17 cellular contexts compared by ENCODE assay signal in the genomic region with DNA sequence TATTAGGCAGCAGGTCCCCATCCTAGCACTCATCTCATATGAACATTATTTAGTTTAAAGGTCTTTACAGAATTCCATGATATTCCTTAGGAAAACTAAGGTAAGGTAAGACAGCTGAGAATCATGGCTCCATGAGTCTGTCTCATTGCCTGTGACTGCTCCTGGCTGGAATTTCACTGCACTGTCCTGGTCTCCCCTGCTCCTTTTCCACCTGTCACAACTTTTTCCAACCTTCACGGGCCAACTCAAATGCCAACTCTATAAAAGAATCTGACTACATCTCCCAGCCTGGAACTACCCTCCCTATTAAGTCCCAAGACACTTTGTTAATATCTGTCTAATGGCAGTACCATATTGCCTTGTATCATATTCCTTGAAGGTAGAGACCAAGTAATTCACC. TPM values are rescaled to one million over a fixed set of nuclear protein-coding genes. Genes with fewer than 3 reads are reported as not detected.
A peak's percentile ranks its signal among the peaks of the same experiment; 100 is the strongest.
DNase-seq lines count a peak whose midpoint lies in the region; ATAC-seq and TF ChIP-seq lines count a peak whose summit lies in the region.
"Had no signal": no experiment of that assay in that cellular context is flagged by ENCODE, and none has a peak within 500 bp of the region (broad histone marks: within the 10 kb centered on the region; RNA-seq: fewer than 3 reads in every experiment).

No MANE protein-coding gene starts in this region.

- no peak overlapping the region for H3K4me3 Mint-ChIP-seq in activated CD4-positive, alpha-beta T cell treated with anti-CD3 and anti-CD28 coated beads, Interleukin-2, amount 10 ng/mL, durations not matched to agents 7 days and 5 days
- no peak overlapping the region for H3K4me3 Mint-ChIP-seq in HFFc6
- H3K4me3 Mint-ChIP-seq in central memory CD8-positive, alpha-beta T cell = peak overlapping the region; percentile 47

- H3K4me3 ChIP-seq in neutrophil (ENCODE audit: low read depth in 1 of 2, low read length in 1 of 2) (no peak overlapping the region), mammary epithelial cell (replicated peaks in 1 of 3; ENCODE audit: insufficient read depth in 1 of 3, low read depth in 2 of 3, low read length in 3 of 3) (no peak overlapping the region)
- H3K4me3 ChIP-seq: A549, adrenal gland, esophagus squamous epithelium, mucosa of descending colon, suprapubic skin had no signal

- ATAC-seq in central memory CD8-positive, alpha-beta T cell (replicated peaks; ENCODE audit: extremely low read depth, poor library complexity, severe bottlenecking) = no peak
- no peak for ATAC-seq in GM18909 (IDR thresholded peaks at IDR 0.05; ENCODE audit: poor library complexity, unreplicated experiment)
- no peak for ATAC-seq in HG03520 (IDR thresholded peaks at IDR 0.05; ENCODE audit: unreplicated experiment)
- ATAC-seq: mucosa of descending colon had no signal

- no peak for TF ChIP-seq CTCF in HFFc6 (IDR thresholded peaks at IDR 0.05)
- no peak for TF ChIP-seq CTCF in neutrophil (IDR thresholded peaks at IDR 0.05)
- TF ChIP-seq CTCF in mammary epithelial cell (conservative IDR thresholded peaks at IDR 0.05 in 1 of 2, IDR thresholded peaks at IDR 0.05 in 1 of 2; ENCODE audit: extremely low read depth in 1 of 2, insufficient read depth in 1 of 2, low read depth in 1 of 2, low read length in 2 of 2) = no peak

- H3K4me2 ChIP-seq in mammary epithelial cell (ENCODE audit: insufficient read depth, low read depth, low read length) = no peak overlapping the region
- H3K4me2 ChIP-seq: A549 had no signal

- dilution Hi-C loops in mammary epithelial cell (cut with HindIII; ENCODE audit: low sequenced_read_pairs) = no loop called here

- peak overlapping the region; percentile 2 for H3K27ac Mint-ChIP-seq in activated CD4-positive, alpha-beta T cell treated with anti-CD3 and anti-CD28 coated beads, Interleukin-2, amount 10 ng/mL, durations not matched to agents 7 days and 5 days
- H3K27ac Mint-ChIP-seq in HFFc6 = peak overlapping the region; percentile 5; the same call in 1 of the 2 replicates
- H3K27ac Mint-ChIP-seq in central memory CD8-positive, alpha-beta T cell (ENCODE audit: low read depth) = peak overlapping the region; percentile 54

- peaks cover 63% of the 10 kb centered on the region for H3K36me3 Mint-ChIP-seq in activated CD4-positive, alpha-beta T cell treated with anti-CD3 and anti-CD28 coated beads, Interleukin-2, amount 10 ng/mL, durations not matched to agents 7 days and 5 days (ENCODE audit: low read depth)
- H3K36me3 Mint-ChIP-seq in HFFc6 (ENCODE audit: low read depth) = peaks cover 17% of the 10 kb centered on the region
- H3K36me3 Mint-ChIP-seq in central memory CD8-positive, alpha-beta T cell (ENCODE audit: insufficient read depth) = peaks cover 59% of the 10 kb centered on the region

- CTCF ChIA-PET in activated CD4-positive, alpha-beta T cell treated with anti-CD3 and anti-CD28 coated beads, Interleukin-2, amount 10 ng/mL, durations not matched to agents 7 days and 5 days (lab: Charles Lee) = no interaction called here
- CTCF ChIA-PET in mammary epithelial cell (lab: Charles Lee; ENCODE audit: low non-redundant PET) = no interaction called here

- H3K9ac ChIP-seq in mammary epithelial cell (ENCODE audit: insufficient read depth, low read length) = no peak overlapping the region

- H3K36me3 ChIP-seq in neutrophil (peaks cover 36% of the 10 kb centered on the region), mammary epithelial cell (ENCODE audit: insufficient read depth, low read length) (peaks cover 19% of the 10 kb centered on the region)

- H3K27me3 Mint-ChIP-seq in activated CD4-positive, alpha-beta T cell treated with anti-CD3 and anti-CD28 coated beads, Interleukin-2, amount 10 ng/mL, durations not matched to agents 7 days and 5 days = no peaks in the 10 kb centered on the region
- H3K27me3 Mint-ChIP-seq in HFFc6 (ENCODE audit: insufficient read depth) = no peaks in the 10 kb centered on the region
- no peaks in the 10 kb centered on the region for H3K27me3 Mint-ChIP-seq in central memory CD8-positive, alpha-beta T cell

- no peak for DNase-seq in activated CD4-positive, alpha-beta T cell treated with anti-CD3 and anti-CD28 coated beads, Interleukin-2, amount 10 ng/mL, durations not matched to agents 7 days and 5 days
- no peak for DNase-seq in activated CD4-positive, alpha-beta T cell treated with anti-CD3 and anti-CD28 coated beads for 4 hours
- no peak for DNase-seq in HFFc6
- DNase-seq in central memory CD8-positive, alpha-beta T cell (ENCODE audit: low spot score in 2 of 2) = no peak
- DNase-seq in mammary epithelial cell = no peak
- DNase-seq: adrenal gland, esophagus squamous epithelium, NCI-H1048, NCI-H82, posterior cingulate gyrus, T-helper 9 cell had no signal

- no peaks in the 10 kb centered on the region for H3K27me3 ChIP-seq in neutrophil
- H3K27me3 ChIP-seq in mammary epithelial cell (ENCODE audit: insufficient read depth, low read length) = no peaks in the 10 kb centered on the region
- H3K27me3 ChIP-seq: adrenal gland, esophagus squamous epithelium, suprapubic skin had no signal

- H3K27ac ChIP-seq in neutrophil = peak overlapping the region; percentile 47
- H3K27ac ChIP-seq in mammary epithelial cell (ENCODE audit: insufficient read depth, low read depth, low read length) = no peak overlapping the region
- H3K27ac ChIP-seq: A549, esophagus squamous epithelium, suprapubic skin had no signal

- no peaks in the 10 kb centered on the region for H3K9me3 Mint-ChIP-seq in activated CD4-positive, alpha-beta T cell treated with anti-CD3 and anti-CD28 coated beads, Interleukin-2, amount 10 ng/mL, durations not matched to agents 7 days and 5 days
- no peaks in the 10 kb centered on the region for H3K9me3 Mint-ChIP-seq in HFFc6
- H3K9me3 Mint-ChIP-seq in central memory CD8-positive, alpha-beta T cell = no peaks in the 10 kb centered on the region

- intact Hi-C loops in mammary epithelial cell (cut with micrococcal nuclease) = no loop called here

- H3K9me3 ChIP-seq in neutrophil = no peaks in the 10 kb centered on the region
- no peaks in the 10 kb centered on the region for H3K9me3 ChIP-seq in mammary epithelial cell (replicated peaks; ENCODE audit: insufficient read depth, low read length)
- H3K9me3 ChIP-seq: A549, adrenal gland, esophagus squamous epithelium, mucosa of descending colon, suprapubic skin had no signal

- H3K4me1 ChIP-seq in neutrophil (ENCODE audit: control insufficient read depth in 1 of 2, insufficient read depth in 1 of 2, low read depth in 1 of 2, low read length in 1 of 2) (peaks cover 12 to 26% of the 10 kb centered on the region in 2 experiments), mammary epithelial cell (ENCODE audit: insufficient read depth, low read length) (peaks cover 20% of the 10 kb centered on the region)

- POLR2A ChIA-PET in activated CD4-positive, alpha-beta T cell treated with anti-CD3 and anti-CD28 coated beads, Interleukin-2, amount 10 ng/mL, durations not matched to agents 7 days and 5 days (lab: Charles Lee) = no interaction called here

- no peak overlapping the region for H2AFZ ChIP-seq in mammary epithelial cell (ENCODE audit: low read depth, low read length)

- peaks cover 76% of the 10 kb centered on the region for H3K4me1 Mint-ChIP-seq in activated CD4-positive, alpha-beta T cell treated with anti-CD3 and anti-CD28 coated beads, Interleukin-2, amount 10 ng/mL, durations not matched to agents 7 days and 5 days
- H3K4me1 Mint-ChIP-seq in HFFc6 (ENCODE audit: low read depth) = peaks cover 64% of the 10 kb centered on the region
- H3K4me1 Mint-ChIP-seq in central memory CD8-positive, alpha-beta T cell = peaks cover 59% of the 10 kb centered on the region

- 70% methylated on average over 1 of the region's 1 CpG for WGBS in mammary epithelial cell (ENCODE audit: low coverage, missing lambda C conversion rate)

- in situ Hi-C loops in mammary epithelial cell (cut with MboI; ENCODE audit: low sequenced_read_pairs in 2 of 2) = no loop called here

- H3K79me2 ChIP-seq in mammary epithelial cell (ENCODE audit: insufficient read depth, low read length) = peaks cover 100% of the 10 kb centered on the region

- H4K20me1 ChIP-seq in mammary epithelial cell (ENCODE audit: insufficient read depth, low read length) = peaks cover 62% of the 10 kb centered on the region

- BruUV-seq in mammary epithelial cell (replicated peaks; lab: Mats Ljungman, UMichigan) = no TSS peak

RNA-seq across cellular contexts. Expression of gene CNBP, which starts 7.6 kb away (rescaled TPM):
- 100 to 1,000 TPM; 263 to 270 TPM for total RNA-seq in activated CD4-positive, alpha-beta T cell treated with anti-CD3 and anti-CD28 coated beads, Interleukin-2, amount 10 ng/mL, durations not matched to agents 7 days and 5 days
- 100 to 1,000 TPM; 229 to 242 (median 240) TPM for total RNA-seq in HFFc6 (2021; fragmentation: NEBNext Ultra II Directional; extraction: Animal tissue kit (Norgen Biotek cat#: 25700))
- total RNA-seq in mammary epithelial cell = 100 to 1,000 TPM; 252 to 307 TPM
- polyA plus RNA-seq in mammary epithelial cell = 349 TPM
- polyA minus RNA-seq in mammary epithelial cell = 213 TPM

RNA-seq across cellular contexts. Expression of gene ISY1, which starts 15.2 kb away (rescaled TPM):
- 10 to 100 TPM; 56.9 to 60.9 TPM for total RNA-seq in activated CD4-positive, alpha-beta T cell treated with anti-CD3 and anti-CD28 coated beads, Interleukin-2, amount 10 ng/mL, durations not matched to agents 7 days and 5 days
- 10 to 100 TPM; 34.6 to 50.6 (median 42.2) TPM for total RNA-seq in HFFc6 (2021; fragmentation: NEBNext Ultra II Directional; extraction: Animal tissue kit (Norgen Biotek cat#: 25700))
- 10 to 100 TPM; 16.8 to 38.2 TPM for total RNA-seq in mammary epithelial cell
- 27.4 TPM for polyA plus RNA-seq in mammary epithelial cell
- polyA minus RNA-seq in mammary epithelial cell = 29.5 TPM

RNA-seq across cellular contexts. Expression of gene RAB43, which starts 54.4 kb away (rescaled TPM):
- 10 to 100 TPM; 52.0 to 59.1 TPM for total RNA-seq in activated CD4-positive, alpha-beta T cell treated with anti-CD3 and anti-CD28 coated beads, Interleukin-2, amount 10 ng/mL, durations not matched to agents 7 days and 5 days
- 10 to 100 TPM; 17.1 to 28.0 (median 22.0) TPM for total RNA-seq in HFFc6 (2021; fragmentation: NEBNext Ultra II Directional; extraction: Animal tissue kit (Norgen Biotek cat#: 25700))
- 10 to 100 TPM; 23.5 to 30.5 TPM for total RNA-seq in mammary epithelial cell
- 14.6 TPM for polyA plus RNA-seq in mammary epithelial cell
- polyA minus RNA-seq in mammary epithelial cell = 25.0 TPM

Comparison
In these comparisons a context has a peak if more than half of its experiments do, and no peak if none do; other contexts are left out.
1. H3K27ac Mint-ChIP-seq: peak in every context shown above with its lines; median percentile 54 in central memory CD8-positive, alpha-beta T cell; 5 in HFFc6; 2 in activated CD4-positive, alpha-beta T cell treated with anti-CD3 and anti-CD28 coated beads, Interleukin-2, amount 10 ng/mL, durations not matched to agents 7 days and 5 days.